In genomic region chr10:60086862-60087261, GRCh38 we compare ENCODE assay signal across 14 cellular contexts.
DNase-seq lines count a peak whose midpoint lies in the region; ATAC-seq and TF ChIP-seq lines count a peak whose summit lies in the region.
"Had no signal": no experiment of that assay in that cellular context is flagged by ENCODE, and none has a peak within 500 bp of the region (broad histone marks: within the 10 kb centered on the region; RNA-seq: fewer than 3 reads in every experiment).

No MANE protein-coding gene starts in this region.

- H3K27ac Mint-ChIP-seq in CD4-positive, alpha-beta T cell = no peak overlapping the region
- H3K27ac Mint-ChIP-seq: stimulated activated memory B cell treated with anti-CD40 and anti-IgM and Interleukin-4, amounts not matched to agents 10 μg/mL and 1 μg/mL and 100 μg/mL, for 72 hours had no signal

- CTCF ChIA-PET in CD4-positive, alpha-beta T cell (lab: Charles Lee) = no interaction called here

- H3K4me3 ChIP-seq in aorta (ENCODE audit: low read length in 2 of 2) = peak overlapping the region in 1 of 2 donors; percentile 34

- H3K4me1 Mint-ChIP-seq in CD4-positive, alpha-beta T cell (ENCODE audit: low read depth) = no peaks in the 10 kb centered on the region
- H3K4me1 Mint-ChIP-seq: stimulated activated memory B cell treated with anti-CD40 and anti-IgM and Interleukin-4, amounts not matched to agents 10 μg/mL and 1 μg/mL and 100 μg/mL, for 72 hours had no signal

- H3K9me3 Mint-ChIP-seq in CD4-positive, alpha-beta T cell = no peaks in the 10 kb centered on the region
- H3K9me3 Mint-ChIP-seq: stimulated activated memory B cell treated with anti-CD40 and anti-IgM and Interleukin-4, amounts not matched to agents 10 μg/mL and 1 μg/mL and 100 μg/mL, for 72 hours had no signal

- no peak overlapping the region for H3K27ac ChIP-seq in CD4-positive, alpha-beta T cell (ENCODE audit: low read depth, low read length)
- no peak overlapping the region for H3K27ac ChIP-seq in aorta (ENCODE audit: low read depth in 1 of 2, low read length in 2 of 2)
- H3K27ac ChIP-seq: RWPE1 had no signal

- peaks cover 72% of the 10 kb centered on the region for H3K36me3 Mint-ChIP-seq in CD4-positive, alpha-beta T cell (ENCODE audit: low read depth)

- no peak overlapping the region for H3K4me3 Mint-ChIP-seq in CD4-positive, alpha-beta T cell
- H3K4me3 Mint-ChIP-seq: stimulated activated memory B cell treated with anti-CD40 and anti-IgM and Interleukin-4, amounts not matched to agents 10 μg/mL and 1 μg/mL and 100 μg/mL, for 72 hours had no signal

- no peaks in the 10 kb centered on the region for H3K4me1 ChIP-seq in aorta (ENCODE audit: control insufficient read depth in 1 of 2, insufficient read depth in 2 of 2, low read length in 2 of 2)

- WGBS in aorta, 2 donors = 1 to 4% methylated on average over 2 of the region's 2 CpGs

- TF ChIP-seq CTCF in CD4-positive, alpha-beta T cell (IDR thresholded peaks at IDR 0.05) = no peak

- no peaks in the 10 kb centered on the region for H3K9me3 ChIP-seq in CD4-positive, alpha-beta T cell (ENCODE audit: control insufficient read depth, low read length)
- H3K9me3 ChIP-seq in aorta (ENCODE audit: control insufficient read depth, low read length) = no peaks in the 10 kb centered on the region

- ATAC-seq in GM18520 (IDR thresholded peaks at IDR 0.05; ENCODE audit: unreplicated experiment) (peak; percentile 71), GM21423 (IDR thresholded peaks at IDR 0.05; ENCODE audit: unreplicated experiment) (peak; percentile 87), HG02943 (IDR thresholded peaks at IDR 0.05; ENCODE audit: low read depth, unreplicated experiment) (peak; percentile 60), aorta (ENCODE audit: low FRiP score) (no peak)
- ATAC-seq in CD4-positive, alpha-beta T cell (ENCODE audit: poor library complexity) = no peak
- ATAC-seq: stimulated activated memory B cell treated with anti-CD40 and anti-IgM and Interleukin-4, amounts not matched to agents 10 μg/mL and 1 μg/mL and 100 μg/mL, for 72 hours had no signal

- peak; percentile 7 for DNase-seq in RPMI8226
- DNase-seq in CD4-positive, alpha-beta T cell = no peak
- no peak for DNase-seq in iPS-NIHi11 (ENCODE audit: low spot score)
- no peak for DNase-seq in HK-2 (ENCODE audit: unreplicated experiment)
- DNase-seq in aorta = no peak
- DNase-seq: activated effector memory CD4-positive, alpha-beta T cell treated with Interleukin-2 at 50 U/mL for 16 hours; left colon; NCI-H226; stimulated activated CD4-positive, alpha-beta T cell treated with anti-CD3 and anti-CD28 coated beads, Interleukin-2, amount 100 ng/mL, for 24 hours had no signal

- H3K27me3 ChIP-seq in CD4-positive, alpha-beta T cell (ENCODE audit: control insufficient read depth, insufficient read depth, low read length) = no peaks in the 10 kb centered on the region
- H3K27me3 ChIP-seq in aorta (ENCODE audit: control insufficient read depth in 1 of 2, insufficient read depth in 2 of 2, low read length in 1 of 2) = no peaks in the 10 kb centered on the region

- POLR2A ChIA-PET in CD4-positive, alpha-beta T cell (lab: Charles Lee) = interaction anchor here (1.3 kb wide), 1 partner anchor 34 kb away, joined by 3 read pairs; no protein-coding TSS in a partner anchor

- no peaks in the 10 kb centered on the region for H3K36me3 ChIP-seq in aorta (ENCODE audit: control insufficient read depth in 1 of 2, insufficient read depth in 2 of 2, low read length in 1 of 2)

- no peaks in the 10 kb centered on the region for H3K27me3 Mint-ChIP-seq in CD4-positive, alpha-beta T cell
- H3K27me3 Mint-ChIP-seq: stimulated activated memory B cell treated with anti-CD40 and anti-IgM and Interleukin-4, amounts not matched to agents 10 μg/mL and 1 μg/mL and 100 μg/mL, for 72 hours had no signal

- intact Hi-C loops in CD4-positive, alpha-beta T cell (cut with DNase I, micrococcal nuclease) = no loop called here
- intact Hi-C loops in aorta (cut with DNase I) = no loop called here

Comparison
In these comparisons a context has a peak if more than half of its experiments do, and no peak if none do; other contexts are left out.
1. ATAC-seq: peak in GM18520 (single experiment), GM21423 (single experiment) and HG02943 (single experiment); none in CD4-positive, alpha-beta T cell (single experiment) and aorta (single experiment).